2 cellular contexts compared by ENCODE assay signal in genomic region chr3:72376917-72377710, GRCh38.
A peak's percentile ranks its signal among the peaks of the same experiment; 100 is the strongest.
TF ChIP-seq lines count a peak whose summit lies in the region.

No MANE protein-coding gene starts in this region.

TF ChIP-seq in liver, 16 proteins besides CTCF, POLR2A, EP300 and RAD21 (continued from another document):
- no peak for TF ChIP-seq ZBTB33 (IDR thresholded peaks at IDR 0.05)
- no peak for TF ChIP-seq HNF4G (IDR thresholded peaks at IDR 0.05)
- TF ChIP-seq FOXA1 (IDR thresholded peaks at IDR 0.05), result no peak
- peak; percentile 47 for TF ChIP-seq SP1 (IDR thresholded peaks at IDR 0.05)
- no peak for TF ChIP-seq TAF1 (conservative IDR thresholded peaks at IDR 0.05)
- peak; percentile 11 for TF ChIP-seq REST (IDR thresholded peaks at IDR 0.05)
- no peak for TF ChIP-seq GABPA (IDR thresholded peaks at IDR 0.05 in 1 of 2, conservative IDR thresholded peaks at IDR 0.05 in 1 of 2)
- TF ChIP-seq YY1 (IDR thresholded peaks at IDR 0.05), result peak; percentile 64
- TF ChIP-seq JUND (IDR thresholded peaks at IDR 0.05), result no peak

TF ChIP-seq in HepG2, 621 proteins besides CTCF, POLR2A, EP300 and RAD21 (continued from another document):
- TF ChIP-seq ZNF318 (CRISPR knock-in tag; IDR thresholded peaks at IDR 0.05) (no peak), BRF2 (CRISPR knock-in tag; IDR thresholded peaks at IDR 0.05) (no peak), ZNF230 (CRISPR knock-in tag; IDR thresholded peaks at IDR 0.05) (no peak), ZNF10 (CRISPR knock-in tag; IDR thresholded peaks at IDR 0.05; ENCODE audit: borderline replicate concordance, low read depth) (no peak), THAP9 (CRISPR knock-in tag; IDR thresholded peaks at IDR 0.05; ENCODE audit: borderline replicate concordance) (no peak), ZNF766 (CRISPR knock-in tag; IDR thresholded peaks at IDR 0.05; ENCODE audit: borderline replicate concordance) (no peak), ZNF281 (CRISPR knock-in tag; IDR thresholded peaks at IDR 0.05; ENCODE audit: borderline replicate concordance) (no peak), U2AF1 (optimal IDR thresholded peaks at IDR 0.05; ENCODE audit: low read depth, low read length) (no peak), ZNF17 (CRISPR knock-in tag; IDR thresholded peaks at IDR 0.05) (no peak), ZNF354B (CRISPR knock-in tag; IDR thresholded peaks at IDR 0.05) (no peak), NFATC3 (CRISPR knock-in tag; IDR thresholded peaks at IDR 0.05) (no peak), MXD1 (CRISPR knock-in tag; IDR thresholded peaks at IDR 0.05) (no peak)
TF ChIP-seq in HepG2: peak in this region for 0.
